Comparison of ENCODE assay signal across 8 cellular contexts in genomic region chr12:118850244-118850825, GRCh38.
DNase-seq lines count a peak whose midpoint lies in the region; ATAC-seq and TF ChIP-seq lines count a peak whose summit lies in the region.

No MANE protein-coding gene starts in this region.

- no peak for ATAC-seq in GM19467 (IDR thresholded peaks at IDR 0.05; ENCODE audit: unreplicated experiment)
- ATAC-seq in GM19023 (IDR thresholded peaks at IDR 0.05; ENCODE audit: unreplicated experiment) = no peak

- TF ChIP-seq CTCF in GM12865 (IDR thresholded peaks at IDR 0.05; ENCODE audit: insufficient read depth, low read depth, low read length, missing control alignments) (peak; percentile 81), fibroblast of mammary gland (conservative IDR thresholded peaks at IDR 0.05; ENCODE audit: control insufficient read depth, insufficient read depth, low read depth, low read length) (peak; percentile 54)

- peak; percentile 53 for DNase-seq in ACHN
- DNase-seq in GM12865 (ENCODE audit: low read depth) = peak; percentile 48
- peak; percentile 47 for DNase-seq in OCI-M1 (lab: John Stamatoyannopoulos, UW)
- no peak for DNase-seq in fibroblast of mammary gland (ENCODE audit: low read depth)
- DNase-seq in cerebellar nuclear complex (lab: John Stamatoyannopoulos, UW) = no peak
- no peak for DNase-seq in stimulated activated CD4-positive, alpha-beta T cell treated with anti-CD3 and anti-CD28 coated beads, Interleukin-4, amount 100 ng/mL, for 1 hour

- H3K4me3 ChIP-seq in GM12865 (ENCODE audit: low read depth, low read length) (no peak overlapping the region), fibroblast of mammary gland (ENCODE audit: control insufficient read depth, low read depth, low read length) (no peak overlapping the region)

- in situ Hi-C loops in ACHN (cut with HindIII; ENCODE audit: low pct_ligation_motif_present, low pct_unique_long_range_greater_than_20kb, low sequenced_read_pairs) = no loop called here

Comparison
In these comparisons a context has a peak if more than half of its experiments do, and no peak if none do; other contexts are left out.
1. DNase-seq: peak in ACHN (single experiment), GM12865 (single experiment) and OCI-M1 (single experiment); none in fibroblast of mammary gland (single experiment), cerebellar nuclear complex (0 of 2) and stimulated activated CD4-positive, alpha-beta T cell treated with anti-CD3 and anti-CD28 coated beads, Interleukin-4, amount 100 ng/mL, for 1 hour (single experiment).